Comparison of ENCODE assay signal across 12 cellular contexts in genomic region chr2:129922571-129923264, GRCh38. TPM values are rescaled to one million over a fixed set of nuclear protein-coding genes. Genes with fewer than 3 reads are reported as not detected.
DNase-seq lines count a peak whose midpoint lies in the region; ATAC-seq lines count a peak whose summit lies in the region.
"Had no signal": no experiment of that assay in that cellular context is flagged by ENCODE, and none has a peak within 500 bp of the region (broad histone marks: within the 10 kb centered on the region; RNA-seq: fewer than 3 reads in every experiment).

No MANE protein-coding gene starts in this region.

- H3K4me2 ChIP-seq in BLaER1 treated with 17β-estradiol and CSF1 and Interleukin-3, amounts not matched to agents 10 nM and 100 nM, result peak overlapping the region in 10 of 11 experiments; percentile 72 to 89 (median 80); a peak in 18 of 22 replicates

- intact Hi-C loops in left colon (cut with DNase I, micrococcal nuclease), result no loop called here

- H3K27me3 ChIP-seq in BLaER1 treated with 17β-estradiol and CSF1 and Interleukin-3, amounts not matched to agents 10 nM and 100 nM, result peaks cover 0 to 12% (median 0%) of the 10 kb centered on the region in 11 experiments; a peak in 8 of 22 replicates
- peaks cover 27% of the 10 kb centered on the region for H3K27me3 ChIP-seq in HUES6 (ENCODE audit: control insufficient read depth, insufficient read depth, low read length)
- peaks cover 16% of the 10 kb centered on the region for H3K27me3 ChIP-seq in iPS-18a (ENCODE audit: control insufficient read depth, insufficient read depth, low read length)
- H3K27me3 ChIP-seq in effector memory CD4-positive, alpha-beta T cell (replicated peaks; ENCODE audit: control insufficient read depth, insufficient read depth, low read length, poor library complexity, severe bottlenecking), result peaks cover 8% of the 10 kb centered on the region

- no peak overlapping the region for H3K4me3 ChIP-seq in BLaER1 treated with 17β-estradiol and CSF1 and Interleukin-3, amounts not matched to agents 10 nM and 100 nM
- H3K4me3 ChIP-seq in HUES6 (ENCODE audit: low read depth, low read length) (peak overlapping the region; percentile 68), iPS-18a (ENCODE audit: low read length) (peak overlapping the region; percentile 60)
- H3K4me3 ChIP-seq in effector memory CD4-positive, alpha-beta T cell (ENCODE audit: insufficient read depth, low read depth, low read length, poor library complexity, severe bottlenecking), result no peak overlapping the region

- H3K9me3 ChIP-seq in BLaER1 treated with 17β-estradiol and CSF1 and Interleukin-3, amounts not matched to agents 10 nM and 100 nM (replicated peaks in 1 of 11), result peaks cover 20 to 25% (median 22%) of the 10 kb centered on the region in 11 experiments
- H3K9me3 ChIP-seq in HUES6 (ENCODE audit: control insufficient read depth, insufficient read depth, low read depth, low read length) (peaks cover 5% of the 10 kb centered on the region; the same call in 1 of the 2 replicates), iPS-18a (ENCODE audit: control insufficient read depth, low read depth, low read length) (no peaks in the 10 kb centered on the region)
- H3K9me3 ChIP-seq in effector memory CD4-positive, alpha-beta T cell (ENCODE audit: control insufficient read depth, low read length), result peaks cover 8% of the 10 kb centered on the region

- H3K27ac ChIP-seq in BLaER1 treated with 17β-estradiol and CSF1 and Interleukin-3, amounts not matched to agents 10 nM and 100 nM, result no peak overlapping the region
- no peak overlapping the region for H3K27ac ChIP-seq in HUES6 (ENCODE audit: low read depth, low read length)
- H3K27ac ChIP-seq in iPS-18a (ENCODE audit: low read length), result no peak overlapping the region
- no peak overlapping the region for H3K27ac ChIP-seq in effector memory CD4-positive, alpha-beta T cell (ENCODE audit: insufficient read depth, low read length, poor library complexity, severe bottlenecking)
- H3K27ac ChIP-seq: skin epidermis had no signal

- peak; percentile 35 for DNase-seq in RPMI8226
- no peak for DNase-seq in left colon
- DNase-seq in AG08395 (ENCODE audit: low spot score), result no peak
- DNase-seq in effector memory CD4-positive, alpha-beta T cell, result no peak
- DNase-seq: NCI-H774, T1000 had no signal

- no peaks in the 10 kb centered on the region for H4K20me1 ChIP-seq in BLaER1 treated with 17β-estradiol and CSF1 and Interleukin-3, amounts not matched to agents 10 nM and 100 nM

- H3K4me1 ChIP-seq in BLaER1 treated with 17β-estradiol and CSF1 and Interleukin-3, amounts not matched to agents 10 nM and 100 nM, result peaks cover 5 to 22% (median 12%) of the 10 kb centered on the region in 10 experiments; a peak in 16 of 20 replicates
- peaks cover 3% of the 10 kb centered on the region; the same call in 1 of the 2 replicates for H3K4me1 ChIP-seq in HUES6 (ENCODE audit: control insufficient read depth, insufficient read depth, low read length)
- no peaks in the 10 kb centered on the region for H3K4me1 ChIP-seq in iPS-18a (ENCODE audit: control insufficient read depth, low read depth, low read length)
- peaks cover 3% of the 10 kb centered on the region for H3K4me1 ChIP-seq in effector memory CD4-positive, alpha-beta T cell (ENCODE audit: control insufficient read depth, insufficient read depth, low read length, poor library complexity, severe bottlenecking)

- no peak overlapping the region for H3K9ac ChIP-seq in BLaER1 treated with 17β-estradiol and CSF1 and Interleukin-3, amounts not matched to agents 10 nM and 100 nM
- no peak overlapping the region for H3K9ac ChIP-seq in HUES6 (ENCODE audit: low read length)
- H3K9ac ChIP-seq in iPS-18a (ENCODE audit: low read length), result no peak overlapping the region

- H3K36me3 ChIP-seq in BLaER1 treated with 17β-estradiol and CSF1 and Interleukin-3, amounts not matched to agents 10 nM and 100 nM, result no peaks in the 10 kb centered on the region
- H3K36me3 ChIP-seq in HUES6 (ENCODE audit: control insufficient read depth, insufficient read depth, low read length) (no peaks in the 10 kb centered on the region), iPS-18a (ENCODE audit: control insufficient read depth, low read depth, low read length) (no peaks in the 10 kb centered on the region)
- H3K36me3 ChIP-seq in effector memory CD4-positive, alpha-beta T cell (ENCODE audit: control insufficient read depth, insufficient read depth, low read length), result no peaks in the 10 kb centered on the region

- no peak for ATAC-seq in HG02763 (IDR thresholded peaks at IDR 0.05; ENCODE audit: unreplicated experiment)
- ATAC-seq in left colon, result no peak

RNA-seq across cellular contexts. Expression of gene RAB6C, which starts 56.7 kb away (rescaled TPM):
- total RNA-seq in left colon, result under 1 TPM in 1 of 2 donors, not detected in 1; 0.15 TPM
- total RNA-seq: Daoy had no signal

Comparison
In these comparisons a context has a peak if more than half of its experiments do, and no peak if none do; other contexts are left out.
1. H3K4me3 ChIP-seq: peak in HUES6 (single experiment) and iPS-18a (single experiment); none in BLaER1 treated with 17β-estradiol and CSF1 and Interleukin-3, amounts not matched to agents 10 nM and 100 nM (0 of 10) and effector memory CD4-positive, alpha-beta T cell (single experiment).